10 cellular contexts compared by ENCODE assay signal in genomic region chr16:69823831-69824563, GRCh38.
A peak's percentile ranks its signal among the peaks of the same experiment; 100 is the strongest.
DNase-seq lines count a peak whose midpoint lies in the region; ATAC-seq and TF ChIP-seq lines count a peak whose summit lies in the region.
"Had no signal": no experiment of that assay in that cellular context is flagged by ENCODE, and none has a peak within 500 bp of the region (broad histone marks: within the 10 kb centered on the region; RNA-seq: fewer than 3 reads in every experiment).

No MANE protein-coding gene starts in this region.

- TF ChIP-seq CTCF in breast epithelium (IDR thresholded peaks at IDR 0.05) (no peak), MCF 10A (IDR thresholded peaks at IDR 0.05; ENCODE audit: unreplicated experiment) (no peak), upper lobe of right lung (IDR thresholded peaks at IDR 0.05) (no peak)

- DNase-seq in breast epithelium (ENCODE audit: low spot score in 2 of 2) (no peak), MCF 10A (ENCODE audit: unreplicated experiment) (no peak), left ventricle myocardium superior (peak; percentile 73), upper lobe of right lung (peak; percentile 62), hypothalamus (lab: John Stamatoyannopoulos, UW) (no peak), NCI-H2171 treated with DMSO at 0.1 percent for 48 hours (lab: John Stamatoyannopoulos, UW) (no peak), GM03348 (ENCODE audit: low spot score) (no peak)
- DNase-seq: AML-193, NCI-H2171 had no signal

- peak overlapping the region; percentile 36 to 78 for H3K27ac ChIP-seq in breast epithelium
- peak overlapping the region; percentile 56 for H3K27ac ChIP-seq in upper lobe of right lung

- H3K36me3 Mint-ChIP-seq in MCF 10A (ENCODE audit: insufficient read depth, unreplicated experiment), result peaks cover 4% of the 10 kb centered on the region

- H3K27ac Mint-ChIP-seq in MCF 10A (ENCODE audit: low read depth, unreplicated experiment), result no peak overlapping the region

- H3K4me1 Mint-ChIP-seq in MCF 10A (ENCODE audit: insufficient read depth, unreplicated experiment), result no peaks in the 10 kb centered on the region

- H3K9me3 Mint-ChIP-seq in MCF 10A (ENCODE audit: unreplicated experiment), result no peaks in the 10 kb centered on the region

- H3K27me3 ChIP-seq in breast epithelium (no peaks in the 10 kb centered on the region), upper lobe of right lung (no peaks in the 10 kb centered on the region)

- no peaks in the 10 kb centered on the region for H3K9me3 ChIP-seq in breast epithelium
- no peaks in the 10 kb centered on the region for H3K9me3 ChIP-seq in upper lobe of right lung

- intact Hi-C loops in breast epithelium (cut with DNase I; ENCODE audit: low total_unique reads), result no loop called here
- intact Hi-C loops in MCF 10A (cut with micrococcal nuclease), result no loop called here
- intact Hi-C loops in left ventricle myocardium superior (cut with micrococcal nuclease), result no loop called here
- intact Hi-C loops in upper lobe of right lung (cut with DNase I), result no loop called here

- POLR2A ChIA-PET in MCF 10A (lab: Yijun Ruan, JAX), result no interaction called here

- BruUV-seq in MCF 10A (replicated peaks; lab: Mats Ljungman, UMichigan), result no TSS peak

- H3K36me3 ChIP-seq in breast epithelium, result no peaks in the 10 kb centered on the region
- H3K36me3 ChIP-seq in upper lobe of right lung, result peaks cover 3% of the 10 kb centered on the region

- CTCF ChIA-PET in MCF 10A (lab: Yijun Ruan, JAX), result interaction anchor here (1.0 to 1.2 kb wide), 2 partner anchors 12 to 27 kb away, joined by 3 to 4 read pairs; no protein-coding TSS in a partner anchor

- TF ChIP-seq POLR2A in breast epithelium (IDR thresholded peaks at IDR 0.05), result no peak

- H3K4me3 ChIP-seq in breast epithelium (no peak overlapping the region), upper lobe of right lung (no peak overlapping the region)

- no peaks in the 10 kb centered on the region for H3K4me1 ChIP-seq in breast epithelium
- H3K4me1 ChIP-seq in upper lobe of right lung, result peaks cover 12% of the 10 kb centered on the region

- no peaks in the 10 kb centered on the region for H3K27me3 Mint-ChIP-seq in MCF 10A (ENCODE audit: insufficient read depth, unreplicated experiment)

- peak; percentile 90 for ATAC-seq in HG03432 (IDR thresholded peaks at IDR 0.05; ENCODE audit: unreplicated experiment)
- ATAC-seq in left ventricle myocardium superior, result peak; percentile 86
- ATAC-seq in upper lobe of right lung, result peak; percentile 62

- H3K4me3 Mint-ChIP-seq in MCF 10A (ENCODE audit: unreplicated experiment), result no peak overlapping the region

Comparison
In these comparisons a context has a peak if more than half of its experiments do, and no peak if none do; other contexts are left out.
1. DNase-seq: peak in left ventricle myocardium superior (single experiment) and upper lobe of right lung (single experiment); none in breast epithelium (0 of 2), MCF 10A (single experiment), hypothalamus (0 of 51), NCI-H2171 treated with DMSO at 0.1 percent for 48 hours (single experiment) and GM03348 (single experiment).
2. Peak in every context shown above with its lines, with median percentiles within 50 percentile points of each other: ATAC-seq.